Comparison of ENCODE assay signal across 8 cellular contexts in the genomic region with DNA sequence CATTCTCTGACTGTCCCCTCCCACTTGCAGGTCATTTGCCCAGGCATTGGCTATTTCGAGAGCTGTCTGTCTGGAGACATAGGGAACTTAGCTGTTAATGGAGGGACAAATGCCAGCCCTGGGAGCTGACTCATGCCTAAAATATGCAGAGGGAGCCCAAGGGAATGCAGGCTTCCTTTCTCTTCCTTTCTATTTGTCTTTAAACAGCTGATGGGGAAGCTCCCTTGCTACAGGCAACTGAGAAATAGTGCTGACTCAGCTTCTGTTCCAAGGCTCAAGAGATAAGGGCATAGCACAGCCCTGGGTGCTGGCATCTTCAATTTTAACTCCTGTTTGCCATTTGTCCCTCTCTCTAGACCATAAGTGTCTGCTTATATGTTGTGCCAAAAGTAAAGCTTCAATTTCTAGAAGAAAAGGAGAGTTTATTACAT.
DNase-seq lines count a peak whose midpoint lies in the region.

No MANE protein-coding gene starts in this region.

- DNase-seq in CD1c-positive myeloid dendritic cell (ENCODE audit: extremely low spot score) (peak; percentile 10), M059J (ENCODE audit: low read depth) (peak; percentile 98), brain pericyte (ENCODE audit: low read depth, low spot score) (peak; percentile 66), inferior parietal cortex (ENCODE audit: extremely low spot score) (peak; percentile 55), superior temporal gyrus (ENCODE audit: extremely low spot score) (peak; percentile 50), activated gamma-delta T cell treated with Interleukin-2 at 50 U/mL for 16 hours (no peak), NCI-H1694 (lab: John Stamatoyannopoulos, UW) (no peak)
- DNase-seq in stimulated activated CD4-positive, alpha-beta T cell treated with anti-CD3 and anti-CD28 coated beads, Interleukin-15, amount 100 ng/mL, for 24 hours, result no peak

Comparison
In these comparisons a context has a peak if more than half of its experiments do, and no peak if none do; other contexts are left out.
1. DNase-seq: peak in CD1c-positive myeloid dendritic cell (single experiment), M059J (single experiment), brain pericyte (single experiment), inferior parietal cortex (single experiment) and superior temporal gyrus (single experiment); none in activated gamma-delta T cell treated with Interleukin-2 at 50 U/mL for 16 hours (single experiment), NCI-H1694 (single experiment) and stimulated activated CD4-positive, alpha-beta T cell treated with anti-CD3 and anti-CD28 coated beads, Interleukin-15, amount 100 ng/mL, for 24 hours (single experiment).